Comparison of ENCODE assay signal across 13 cellular contexts in the genomic region with DNA sequence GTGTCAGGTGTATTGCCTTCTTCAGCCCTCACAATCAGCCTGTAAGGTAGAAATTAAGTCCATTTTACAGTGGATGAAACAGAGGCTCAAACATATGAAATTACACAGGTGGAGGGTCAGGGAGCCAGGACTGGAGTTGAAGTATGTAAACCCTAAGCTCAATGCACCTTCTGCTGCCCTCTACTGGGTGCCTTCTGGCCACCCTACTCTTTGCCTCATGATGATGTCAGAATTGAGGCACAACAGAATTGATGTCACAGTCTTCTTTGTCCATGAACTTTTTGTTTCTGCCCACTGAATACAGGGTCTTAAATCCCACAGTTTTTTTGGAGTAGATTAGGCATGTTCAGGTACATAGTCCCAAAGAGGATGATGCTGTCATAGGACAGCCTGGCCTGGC.
DNase-seq lines count a peak whose midpoint lies in the region; ATAC-seq and FAIRE-seq lines count a peak whose summit lies in the region.
"Had no signal": no experiment of that assay in that cellular context is flagged by ENCODE, and none has a peak within 500 bp of the region (broad histone marks: within the 10 kb centered on the region; RNA-seq: fewer than 3 reads in every experiment).

No MANE protein-coding gene starts in this region.

- peak; percentile 43 for DNase-seq in DMS53 (lab: John Stamatoyannopoulos, UW)
- no peak for DNase-seq in DMS53 treated with DMSO at 0.1 percent for 48 hours (lab: John Stamatoyannopoulos, UW; ENCODE audit: unreplicated experiment)
- no peak for DNase-seq in GM19239 (ENCODE audit: insufficient read length, low spot score)
- DNase-seq in RPMI8226 = peak; percentile 13
- DNase-seq in left kidney (ENCODE audit: low read depth, low spot score) = peak; percentile 18
- DNase-seq in SW 1271 (lab: John Stamatoyannopoulos, UW) = no peak
- no peak for DNase-seq in stimulated activated naive CD4-positive, alpha-beta T cell treated with Interleukin-2 at 50 U/mL for 16 hours (lab: John Stamatoyannopoulos, UW)
- DNase-seq: activated naive CD8-positive, alpha-beta T cell treated with anti-CD3 and anti-CD28 coated beads for 36 hours; midbrain; NCI-H2029; pancreas had no signal

- FAIRE-seq in GM19239 (lab: Jason Lieb, UNC) = peak; percentile 58
- FAIRE-seq: pancreas, TTC549 had no signal

- no peak for ATAC-seq in HG03159 (IDR thresholded peaks at IDR 0.05; ENCODE audit: unreplicated experiment)
- ATAC-seq: pancreas had no signal

Comparison
In these comparisons a context has a peak if more than half of its experiments do, and no peak if none do; other contexts are left out.
1. DNase-seq: peak in DMS53 (single experiment), RPMI8226 (single experiment) and left kidney (single experiment); none in DMS53 treated with DMSO at 0.1 percent for 48 hours (single experiment), GM19239 (single experiment), SW 1271 (0 of 2) and stimulated activated naive CD4-positive, alpha-beta T cell treated with Interleukin-2 at 50 U/mL for 16 hours (single experiment).